In genomic region chr3:191809326-191809949, GRCh38 we compare ENCODE assay signal across 23 cellular contexts.
A peak's percentile ranks its signal among the peaks of the same experiment; 100 is the strongest.
DNase-seq lines count a peak whose midpoint lies in the region; ATAC-seq, FAIRE-seq and TF ChIP-seq lines count a peak whose summit lies in the region.
"Had no signal": no experiment of that assay in that cellular context is flagged by ENCODE, and none has a peak within 500 bp of the region (broad histone marks: within the 10 kb centered on the region; RNA-seq: fewer than 3 reads in every experiment).

No MANE protein-coding gene starts in this region.

- WGBS in HepG2 (ENCODE audit: low lambda C conversion rate): 81% methylated on average over 1 of the region's 1 CpG
- 100% methylated on average over 1 of the region's 1 CpG for WGBS in gastroesophageal sphincter (ENCODE audit: low coverage in 1 of 2), 2 donors

- CTCF ChIA-PET in HepG2 (lab: Yijun Ruan, JAX; ENCODE audit: low intra/inter-chr PET ratio, low total read pairs): interaction anchor here (2.4 kb wide), 1 partner anchor 392 kb away, joined by 18 read pairs; no protein-coding TSS in a partner anchor

- POLR2A ChIA-PET in HepG2 (lab: Yijun Ruan, JAX): no interaction called here

- H2AFZ ChIP-seq in HepG2 (ENCODE audit: low read length): no peak overlapping the region

- H3K4me1 Mint-ChIP-seq in chondrocyte (ENCODE audit: low read depth): no peaks in the 10 kb centered on the region
- H3K4me1 Mint-ChIP-seq in activated T-helper 2 cell treated with anti-CD3 and anti-CD28 coated beads, Interferon-gamma antibody, Interleukin-2, Interleukin-4, amounts not matched to agents 10 μg/mL and 5 μg/mL and 100 μg/mL, durations not matched to agents 14 hours and 24 hours and 36 hours (ENCODE audit: low read depth): no peaks in the 10 kb centered on the region
- H3K4me1 Mint-ChIP-seq: activated B cell treated with CpG ODN at 0.5 μM for 24 hours, immature natural killer cell, T-helper 17 cell had no signal

- H3K27me3 Mint-ChIP-seq in chondrocyte (ENCODE audit: low read depth): no peaks in the 10 kb centered on the region
- H3K27me3 Mint-ChIP-seq in activated T-helper 2 cell treated with anti-CD3 and anti-CD28 coated beads, Interferon-gamma antibody, Interleukin-2, Interleukin-4, amounts not matched to agents 10 μg/mL and 5 μg/mL and 100 μg/mL, durations not matched to agents 14 hours and 24 hours and 36 hours (ENCODE audit: low read depth): no peaks in the 10 kb centered on the region
- H3K27me3 Mint-ChIP-seq: activated B cell treated with CpG ODN at 0.5 μM for 24 hours, T-helper 17 cell had no signal

- FAIRE-seq in HepG2 (lab: Jason Lieb, UNC): peak; percentile 18
- FAIRE-seq: G401.6, GM12891 had no signal

- peaks cover 44% of the 10 kb centered on the region for H3K9me3 Mint-ChIP-seq in chondrocyte (ENCODE audit: low read depth)
- peaks cover 32% of the 10 kb centered on the region for H3K9me3 Mint-ChIP-seq in activated T-helper 2 cell treated with anti-CD3 and anti-CD28 coated beads, Interferon-gamma antibody, Interleukin-2, Interleukin-4, amounts not matched to agents 10 μg/mL and 5 μg/mL and 100 μg/mL, durations not matched to agents 14 hours and 24 hours and 36 hours

- peaks cover 11% of the 10 kb centered on the region for H3K4me1 ChIP-seq in HepG2 (ENCODE audit: insufficient read depth, low read length)
- H3K4me1 ChIP-seq in gastroesophageal sphincter: no peaks in the 10 kb centered on the region
- H3K4me1 ChIP-seq: esophagus muscularis mucosa, spleen had no signal

- TF ChIP-seq EP300 in HepG2 (IDR thresholded peaks at IDR 0.05; ENCODE audit: low read depth in 2 of 2, low read length in 2 of 2): no peak
- no peak for TF ChIP-seq EP300 in HepG2 (CRISPR knock-in tag; IDR thresholded peaks at IDR 0.05; ENCODE audit: borderline replicate concordance)
- no peak for TF ChIP-seq EP300 in gastroesophageal sphincter (IDR thresholded peaks at IDR 0.05)

- H3K9me3 ChIP-seq in HepG2 (ENCODE audit: low read length) (peaks cover 11% of the 10 kb centered on the region), gastroesophageal sphincter (peaks cover 0 to 34% (median 0%) of the 10 kb centered on the region in 3 donors)

- no peak overlapping the region for H3K4me3 ChIP-seq in HepG2 (replicated peaks in 1 of 3; ENCODE audit: insufficient read depth in 1 of 3, low read depth in 2 of 3, low read length in 3 of 3)
- H3K4me3 ChIP-seq in gastroesophageal sphincter: no peak overlapping the region
- H3K4me3 ChIP-seq: dorsolateral prefrontal cortex, esophagus muscularis mucosa, spleen had no signal

- H3K27ac ChIP-seq in HepG2 (ENCODE audit: extremely low read length, insufficient read depth, low read length): no peak overlapping the region
- no peak overlapping the region for H3K27ac ChIP-seq in gastroesophageal sphincter
- H3K27ac ChIP-seq: dorsolateral prefrontal cortex, esophagus muscularis mucosa, spleen had no signal

- in situ Hi-C loops in HepG2 (cut with HindIII; ENCODE audit: extremely low pct_ligation_motif_present, low pct_unique_long_range_greater_than_20kb): loop anchor here (10.0 kb wide), 1 partner anchor 395 kb away; no protein-coding TSS in a partner anchor

- no peaks in the 10 kb centered on the region for H4K20me1 ChIP-seq in HepG2 (ENCODE audit: insufficient read depth, low read length)

- H3K4me2 ChIP-seq in HepG2 (ENCODE audit: low read depth, low read length): no peak overlapping the region

- no peak overlapping the region for H3K9ac ChIP-seq in HepG2 (ENCODE audit: insufficient read depth, low read depth, low read length)

- H3K27me3 ChIP-seq in HepG2 (ENCODE audit: control insufficient read depth in 1 of 2, insufficient read depth in 2 of 2, low read length in 2 of 2) (no peaks in the 10 kb centered on the region), gastroesophageal sphincter (no peaks in the 10 kb centered on the region)
- H3K27me3 ChIP-seq: dorsolateral prefrontal cortex, esophagus muscularis mucosa, spleen had no signal

- peak; percentile 96 for ATAC-seq in HepG2
- ATAC-seq in gastroesophageal sphincter: no peak
- no peak for ATAC-seq in HG02884 (IDR thresholded peaks at IDR 0.05; ENCODE audit: unreplicated experiment)
- ATAC-seq: T-helper 17 cell had no signal

- intact Hi-C loops in HepG2 (cut with micrococcal nuclease; ENCODE audit: unreplicated experiment): loop anchor here (1.0 kb wide), 3 partner anchors 102 to 392 kb away; no protein-coding TSS in a partner anchor
- intact Hi-C loops in activated T-helper 2 cell treated with anti-CD3 and anti-CD28 coated beads, Interferon-gamma antibody, Interleukin-2, Interleukin-4, amounts not matched to agents 10 μg/mL and 5 μg/mL and 100 μg/mL, durations not matched to agents 14 hours and 24 hours and 36 hours (cut with micrococcal nuclease): no loop called here

- no peak overlapping the region for H3K4me3 Mint-ChIP-seq in chondrocyte (ENCODE audit: unreplicated experiment)
- H3K4me3 Mint-ChIP-seq in activated T-helper 2 cell treated with anti-CD3 and anti-CD28 coated beads, Interferon-gamma antibody, Interleukin-2, Interleukin-4, amounts not matched to agents 10 μg/mL and 5 μg/mL and 100 μg/mL, durations not matched to agents 14 hours and 24 hours and 36 hours (ENCODE audit: low read depth): no peak overlapping the region
- H3K4me3 Mint-ChIP-seq: activated B cell treated with CpG ODN at 0.5 μM for 24 hours; activated T-helper 1 cell treated with anti-CD3 and anti-CD28 coated beads, Interleukin-12 subunit alpha, Interleukin-12 subunit beta, Interleukin-2, Interleukin-4 antibody, amounts not matched to agents 30 ng/mL and 10 ng/mL and 1 ng/mL, durations not matched to agents 14 hours and 24 hours and 36 hours; immature natural killer cell; T-helper 17 cell had no signal

- DNase-seq in ELF-1 (ENCODE audit: low read depth, low spot score): peak; percentile 10
- DNase-seq in NCI-H69 (lab: John Stamatoyannopoulos, UW): peak; percentile 17
- no peak for DNase-seq in chondrocyte (ENCODE audit: low spot score)
- DNase-seq in HepG2 (ENCODE audit: low spot score): peak; percentile 43
- DNase-seq in activated T-helper 2 cell treated with anti-CD3 and anti-CD28 coated beads, Interferon-gamma antibody, Interleukin-2, Interleukin-4, amounts not matched to agents 10 μg/mL and 5 μg/mL and 100 μg/mL, durations not matched to agents 14 hours and 24 hours and 36 hours (ENCODE audit: low spot score): no peak
- no peak for DNase-seq in NCI-H1436 treated with DMSO at 0.1 percent for 48 hours (lab: John Stamatoyannopoulos, UW)
- DNase-seq: activated B cell treated with CpG ODN at 0.5 μM for 24 hours, COR-L47, dorsolateral prefrontal cortex, glutamatergic neuron, immature natural killer cell, mesenchymal stem cell, NCI-H1417 treated with DMSO at 0.1 percent for 48 hours, NCI-H446, SIG-M5, spleen, T-helper 17 cell had no signal

- H3K36me3 ChIP-seq in HepG2 (replicated peaks in 1 of 2; ENCODE audit: control insufficient read depth in 1 of 2, insufficient read depth in 2 of 2, low read length in 2 of 2): no peaks in the 10 kb centered on the region
- no peaks in the 10 kb centered on the region for H3K36me3 ChIP-seq in gastroesophageal sphincter
- H3K36me3 ChIP-seq: esophagus muscularis mucosa, spleen had no signal

- H3K79me2 ChIP-seq in HepG2 (ENCODE audit: insufficient read depth, low read length): no peaks in the 10 kb centered on the region

- no peak for TF ChIP-seq POLR2A in HepG2 (IDR thresholded peaks at IDR 0.05; ENCODE audit: insufficient read depth in 1 of 2, low read depth in 2 of 2, low read length in 2 of 2)
- no peak for TF ChIP-seq POLR2A in gastroesophageal sphincter (IDR thresholded peaks at IDR 0.05)

- peak; percentile 77 for TF ChIP-seq RAD21 in HepG2 (CRISPR knock-in tag; IDR thresholded peaks at IDR 0.05)

- no TSS peak for BruUV-seq in HepG2 (replicated peaks; lab: Mats Ljungman, UMichigan)

- no peak overlapping the region for H3K27ac Mint-ChIP-seq in chondrocyte (ENCODE audit: unreplicated experiment)
- H3K27ac Mint-ChIP-seq in activated T-helper 2 cell treated with anti-CD3 and anti-CD28 coated beads, Interferon-gamma antibody, Interleukin-2, Interleukin-4, amounts not matched to agents 10 μg/mL and 5 μg/mL and 100 μg/mL, durations not matched to agents 14 hours and 24 hours and 36 hours: no peak overlapping the region
- H3K27ac Mint-ChIP-seq: activated B cell treated with CpG ODN at 0.5 μM for 24 hours; activated T-helper 1 cell treated with anti-CD3 and anti-CD28 coated beads, Interleukin-12 subunit alpha, Interleukin-12 subunit beta, Interleukin-2, Interleukin-4 antibody, amounts not matched to agents 30 ng/mL and 10 ng/mL and 1 ng/mL, durations not matched to agents 14 hours and 24 hours and 36 hours; immature natural killer cell; T-helper 17 cell had no signal

- peak; percentile 28 for TF ChIP-seq CTCF in chondrocyte (IDR thresholded peaks at IDR 0.05)
- TF ChIP-seq CTCF in HepG2 (CRISPR knock-in tag; IDR thresholded peaks at IDR 0.05): peak; percentile 72
- TF ChIP-seq CTCF in gastroesophageal sphincter (IDR thresholded peaks at IDR 0.05): no peak

- H3K36me3 Mint-ChIP-seq in chondrocyte (ENCODE audit: low read depth): peaks cover 10% of the 10 kb centered on the region
- no peaks in the 10 kb centered on the region for H3K36me3 Mint-ChIP-seq in activated T-helper 2 cell treated with anti-CD3 and anti-CD28 coated beads, Interferon-gamma antibody, Interleukin-2, Interleukin-4, amounts not matched to agents 10 μg/mL and 5 μg/mL and 100 μg/mL, durations not matched to agents 14 hours and 24 hours and 36 hours (ENCODE audit: low read depth)
- H3K36me3 Mint-ChIP-seq: immature natural killer cell had no signal

TF ChIP-seq in HepG2, 621 proteins besides CTCF, POLR2A, EP300 and RAD21 (continues in another document):
- TF ChIP-seq ZNF230 (CRISPR knock-in tag; IDR thresholded peaks at IDR 0.05): peak; percentile 74; the same call in 1 of the 2 replicates

Comparison
In these comparisons a context has a peak if more than half of its experiments do, and no peak if none do; other contexts are left out.
1. DNase-seq: peak in ELF-1 (single experiment), NCI-H69 (single experiment) and HepG2 (single experiment); none in chondrocyte (single experiment), activated T-helper 2 cell treated with anti-CD3 and anti-CD28 coated beads, Interferon-gamma antibody, Interleukin-2, Interleukin-4, amounts not matched to agents 10 μg/mL and 5 μg/mL and 100 μg/mL, durations not matched to agents 14 hours and 24 hours and 36 hours (single experiment) and NCI-H1436 treated with DMSO at 0.1 percent for 48 hours (single experiment).
2. CTCF ChIP-seq: peak in chondrocyte (single experiment) and HepG2 (single experiment); none in gastroesophageal sphincter (0 of 4).